ENCODE assay signal across 26 cellular contexts in genomic region chr12:33581613-33582122, GRCh38.
"Had no signal": no experiment of that assay in that cellular context is flagged by ENCODE, and none has a peak within 500 bp of the region (broad histone marks: within the 10 kb centered on the region; RNA-seq: fewer than 3 reads in every experiment).

No MANE protein-coding gene starts in this region.

- H3K4me3 Mint-ChIP-seq: activated CD4-positive, alpha-beta T cell treated with anti-CD3 and anti-CD28 coated beads for 36 hours; activated naive CD4-positive, alpha-beta T cell treated with anti-CD3 and anti-CD28 coated beads for 36 hours; activated naive CD8-positive, alpha-beta T cell treated with anti-CD3 and anti-CD28 coated beads for 36 hours; activated T-helper 1 cell treated with anti-CD3 and anti-CD28 coated beads, Interleukin-12 subunit alpha, Interleukin-12 subunit beta, Interleukin-2, Interleukin-4 antibody, amounts not matched to agents 30 ng/mL and 10 ng/mL and 1 ng/mL, durations not matched to agents 14 hours and 24 hours and 36 hours; natural killer cell; T-helper 2 cell treated with Interferon-gamma antibody and Interleukin-4, amounts not matched to agents 5 μg/mL and 100 μg/mL, for 36 hours had no signal

- H3K4me1 Mint-ChIP-seq: activated CD4-positive, alpha-beta T cell treated with anti-CD3 and anti-CD28 coated beads for 36 hours; activated naive CD8-positive, alpha-beta T cell treated with anti-CD3 and anti-CD28 coated beads for 36 hours; natural killer cell had no signal

- H3K4me3 ChIP-seq: adrenal gland, gastroesophageal sphincter, hepatocyte, psoas muscle, right atrium auricular region, suprapubic skin, tibial artery, upper lobe of right lung had no signal

- ATAC-seq: activated CD4-positive, alpha-beta T cell treated with anti-CD3 and anti-CD28 coated beads for 36 hours; gastroesophageal sphincter; left colon; natural killer cell; psoas muscle; upper lobe of right lung had no signal

- H3K36me3 Mint-ChIP-seq: activated naive CD8-positive, alpha-beta T cell treated with anti-CD3 and anti-CD28 coated beads for 36 hours; brain; natural killer cell had no signal

- H3K27me3 Mint-ChIP-seq: activated CD4-positive, alpha-beta T cell treated with anti-CD3 and anti-CD28 coated beads for 36 hours; activated naive CD8-positive, alpha-beta T cell treated with anti-CD3 and anti-CD28 coated beads for 36 hours; brain had no signal

- H3K9me3 Mint-ChIP-seq: activated naive CD4-positive, alpha-beta T cell treated with anti-CD3 and anti-CD28 coated beads for 36 hours; activated T-helper 1 cell treated with anti-CD3 and anti-CD28 coated beads, Interleukin-12 subunit alpha, Interleukin-12 subunit beta, Interleukin-2, Interleukin-4 antibody, amounts not matched to agents 30 ng/mL and 10 ng/mL and 1 ng/mL, durations not matched to agents 14 hours and 24 hours and 36 hours had no signal

- H3K27ac Mint-ChIP-seq: activated CD4-positive, alpha-beta T cell treated with anti-CD3 and anti-CD28 coated beads for 36 hours; activated naive CD4-positive, alpha-beta T cell treated with anti-CD3 and anti-CD28 coated beads for 36 hours; activated naive CD8-positive, alpha-beta T cell treated with anti-CD3 and anti-CD28 coated beads for 36 hours; activated T-helper 1 cell treated with anti-CD3 and anti-CD28 coated beads, Interleukin-12 subunit alpha, Interleukin-12 subunit beta, Interleukin-2, Interleukin-4 antibody, amounts not matched to agents 30 ng/mL and 10 ng/mL and 1 ng/mL, durations not matched to agents 14 hours and 24 hours and 36 hours; natural killer cell; T-helper 2 cell treated with Interferon-gamma antibody and Interleukin-4, amounts not matched to agents 5 μg/mL and 100 μg/mL, for 36 hours had no signal

- DNase-seq: activated CD4-positive, alpha-beta T cell treated with anti-CD3 and anti-CD28 coated beads for 36 hours; activated CD4-positive, CD25-positive, alpha-beta regulatory T cell; activated effector memory CD4-positive, alpha-beta T cell treated with anti-CD3 and anti-CD28 coated beads, Interleukin-2, amount 50 U/mL, for 16 hours; activated naive CD4-positive, alpha-beta T cell treated with anti-CD3 and anti-CD28 coated beads for 36 hours; activated naive CD8-positive, alpha-beta T cell treated with anti-CD3 and anti-CD28 coated beads for 36 hours; adrenal gland; aorta; kidney; left colon; midbrain; natural killer cell; nucleus accumbens; psoas muscle; stimulated activated CD4-positive, alpha-beta T cell treated with anti-CD3 and anti-CD28 coated beads, Interleukin-15, amount 100 ng/mL, for 24 hours; stimulated activated CD4-positive, alpha-beta T cell treated with anti-CD3 and anti-CD28 coated beads, Interleukin-2, amount 100 ng/mL, for 24 hours; stimulated activated naive CD4-positive, alpha-beta T cell; T-helper 1 cell; tibial artery; upper lobe of right lung had no signal
